ENCODE assay signal across 10 cellular contexts in genomic region chr3:177150218-177150916, GRCh38. TPM values are rescaled to one million over a fixed set of nuclear protein-coding genes. Genes with fewer than 3 reads are reported as not detected.
A peak's percentile ranks its signal among the peaks of the same experiment; 100 is the strongest.
DNase-seq lines count a peak whose midpoint lies in the region; ATAC-seq and TF ChIP-seq lines count a peak whose summit lies in the region.
"Had no signal": no experiment of that assay in that cellular context is flagged by ENCODE, and none has a peak within 500 bp of the region (broad histone marks: within the 10 kb centered on the region; RNA-seq: fewer than 3 reads in every experiment).

No MANE protein-coding gene starts in this region.

- in situ Hi-C loops in KBM-7 (cut with MboI; ENCODE audit: low pct_unique_long_range_greater_than_20kb, low sequenced_read_pairs): no loop called here

- TF ChIP-seq CTCF in omental fat pad (IDR thresholded peaks at IDR 0.05): no peak

- DNase-seq in dermis microvascular lymphatic vessel endothelial cell (ENCODE audit: low read depth in 2 of 2): peak; percentile 24 to 35
- no peak for DNase-seq in omental fat pad (ENCODE audit: low spot score)
- no peak for DNase-seq in HCEC 1CT
- no peak for DNase-seq in KBM-7
- no peak for DNase-seq in ureter (ENCODE audit: low spot score)
- DNase-seq: aorta, left cardiac atrium had no signal

- ATAC-seq in GM18909 (IDR thresholded peaks at IDR 0.05; ENCODE audit: poor library complexity, unreplicated experiment) (peak; percentile 5), HG03521 (IDR thresholded peaks at IDR 0.05; ENCODE audit: unreplicated experiment) (peak; percentile 13), omental fat pad (ENCODE audit: low FRiP score) (peak; percentile 70), HG02973 (IDR thresholded peaks at IDR 0.05; ENCODE audit: unreplicated experiment) (no peak)

RNA-seq across cellular contexts. Expression of gene TBL1XR1, which starts 46.9 kb away (rescaled TPM):
- total RNA-seq in dermis microvascular lymphatic vessel endothelial cell (121 and 141 TPM in 2 replicates), omental fat pad (100 to 1,000 TPM in 1 of 4 donors, 10 to 100 TPM in 3; 58.5 to 106 (median 77.9) TPM), ureter (181 TPM)

Comparison
In these comparisons a context has a peak if more than half of its experiments do, and no peak if none do; other contexts are left out.
1. DNase-seq: peak in dermis microvascular lymphatic vessel endothelial cell (2 of 2); none in omental fat pad (single experiment), HCEC 1CT (single experiment), KBM-7 (single experiment) and ureter (single experiment).